ENCODE assay signal across 1 cellular context in genomic region chr2:109924481-109924880, GRCh38. TPM values are rescaled to one million over a fixed set of nuclear protein-coding genes. Genes with fewer than 3 reads are reported as not detected.
"Had no signal": no experiment of that assay in that cellular context is flagged by ENCODE, and none has a peak within 500 bp of the region (broad histone marks: within the 10 kb centered on the region; RNA-seq: fewer than 3 reads in every experiment).

No MANE protein-coding gene starts in this region.

RNA-seq across cellular contexts. Expression of gene LIMS3, which starts 26.0 kb away (rescaled TPM):
- total RNA-seq: esophagus mucosa had no signal
